8 cellular contexts compared by ENCODE assay signal in genomic region chr19:7595466-7596133, GRCh38. TPM values are rescaled to one million over a fixed set of nuclear protein-coding genes. Genes with fewer than 3 reads are reported as not detected.
DNase-seq lines count a peak whose midpoint lies in the region; ATAC-seq, FAIRE-seq and TF ChIP-seq lines count a peak whose summit lies in the region.

Gene CAMSAP3 (plus strand): TSS chr19:7595863. CDS start chr19:7596003, 140 bp downstream.

- TF ChIP-seq CTCF in HepG2 (CRISPR knock-in tag; IDR thresholded peaks at IDR 0.05): no peak; the same call in 1 of the 2 replicates

- no peak for FAIRE-seq in HepG2 (lab: Jason Lieb, UNC)

- no TSS peak for BruUV-seq in HepG2 (replicated peaks; lab: Mats Ljungman, UMichigan)

- in situ Hi-C loops in T47D (cut with HindIII; ENCODE audit: low pct_unique_long_range_greater_than_20kb, low sequenced_read_pairs): no loop called here
- in situ Hi-C loops in HepG2 (cut with HindIII; ENCODE audit: extremely low pct_ligation_motif_present, low pct_unique_long_range_greater_than_20kb): no loop called here

- TF ChIP-seq EP300 in HepG2 (IDR thresholded peaks at IDR 0.05; ENCODE audit: low read depth in 2 of 2, low read length in 2 of 2) (no peak), HepG2 (CRISPR knock-in tag; IDR thresholded peaks at IDR 0.05; ENCODE audit: borderline replicate concordance) (no peak)

- H4K20me1 ChIP-seq in Karpas-422 (ENCODE audit: insufficient read depth, low read depth, low read length) (no peaks in the 10 kb centered on the region), HepG2 (ENCODE audit: insufficient read depth, low read length) (peaks cover 25% of the 10 kb centered on the region)

- H3K4me1 ChIP-seq in Karpas-422 (ENCODE audit: low read length): no peaks in the 10 kb centered on the region
- no peaks in the 10 kb centered on the region for H3K4me1 ChIP-seq in SJCRH30
- peaks cover 60% of the 10 kb centered on the region for H3K4me1 ChIP-seq in HepG2 (ENCODE audit: insufficient read depth, low read length)

- H3K9me3 ChIP-seq in Karpas-422 (ENCODE audit: low read length): no peaks in the 10 kb centered on the region
- H3K9me3 ChIP-seq in SJCRH30 (replicated peaks): no peaks in the 10 kb centered on the region
- no peaks in the 10 kb centered on the region for H3K9me3 ChIP-seq in HepG2 (ENCODE audit: low read length)

- 0% methylated on average over 15 of the region's 78 CpGs for WGBS in HepG2 (ENCODE audit: low lambda C conversion rate)

- H3K27me3 ChIP-seq in Karpas-422 (ENCODE audit: low read length) (no peaks in the 10 kb centered on the region), SJCRH30 (0 out of 2 replicates have a peak, but pooled peaks cover 5% of the 10 kb centered on the region), HepG2 (ENCODE audit: control insufficient read depth in 1 of 2, insufficient read depth in 2 of 2, low read length in 2 of 2) (no peaks in the 10 kb centered on the region)

- ATAC-seq in HepG2: peak; percentile 84

- peak in 1 of 2 experiments; percentile 38; a peak in 1 of 4 replicates for TF ChIP-seq POLR2A in HepG2 (IDR thresholded peaks at IDR 0.05; ENCODE audit: insufficient read depth in 1 of 2, low read depth in 2 of 2, low read length in 2 of 2)

- TF ChIP-seq RAD21 in HepG2 (CRISPR knock-in tag; IDR thresholded peaks at IDR 0.05): no peak

- no peak within 1 kb of the TSS for H3K9ac ChIP-seq in Karpas-422 (ENCODE audit: low read length)
- H3K9ac ChIP-seq in HepG2 (ENCODE audit: insufficient read depth, low read depth, low read length): peak within 1 kb of the TSS; percentile 86

- no peak within 1 kb of the TSS for H3K4me3 ChIP-seq in Karpas-422 (ENCODE audit: low read length)
- H3K4me3 ChIP-seq in SJCRH30: no peak within 1 kb of the TSS
- peak within 1 kb of the TSS; percentile 71 to 98 (median 93) for H3K4me3 ChIP-seq in HepG2 (replicated peaks in 1 of 3; ENCODE audit: insufficient read depth in 1 of 3, low read depth in 2 of 3, low read length in 3 of 3)

- no peak within 1 kb of the TSS for H3K27ac ChIP-seq in Karpas-422 (ENCODE audit: low read length)
- H3K27ac ChIP-seq in SJCRH30: no peak within 1 kb of the TSS
- H3K27ac ChIP-seq in HepG2 (ENCODE audit: extremely low read length, insufficient read depth, low read length): peak within 1 kb of the TSS; percentile 74

- H3K4me2 ChIP-seq in Karpas-422 (ENCODE audit: low read depth, low read length, poor library complexity, severe bottlenecking): no peak within 1 kb of the TSS
- peak within 1 kb of the TSS; percentile 89 for H3K4me2 ChIP-seq in HepG2 (ENCODE audit: low read depth, low read length)

- intact Hi-C loops in HepG2 (cut with micrococcal nuclease; ENCODE audit: unreplicated experiment): no loop called here

- POLR2A ChIA-PET in HepG2 (lab: Yijun Ruan, JAX): interaction anchor here (0.6 to 2.5 kb wide), 12 partner anchors 10 to 496 kb away, joined by 3 to 21 read pairs (median 4); partner anchors contain the start of genes PET100, STXBP2, TIMM44 and XAB2

- no peaks in the 10 kb centered on the region for H3K79me2 ChIP-seq in Karpas-422 (ENCODE audit: low read length)
- H3K79me2 ChIP-seq in HepG2 (ENCODE audit: insufficient read depth, low read length): peaks cover 29% of the 10 kb centered on the region

- CTCF ChIA-PET in HepG2 (lab: Yijun Ruan, JAX; ENCODE audit: low intra/inter-chr PET ratio, low total read pairs): no interaction called here

- H2AFZ ChIP-seq in Karpas-422 (ENCODE audit: low read length) (no peak within 1 kb of the TSS), HepG2 (ENCODE audit: low read length) (peak within 1 kb of the TSS; percentile 63)

- no peaks in the 10 kb centered on the region for H3K9me2 ChIP-seq in Karpas-422 (replicated peaks; ENCODE audit: insufficient read depth, low read length)

- H3K36me3 ChIP-seq in Karpas-422 (ENCODE audit: insufficient read depth, low read length) (no peaks in the 10 kb centered on the region), SJCRH30 (no peaks in the 10 kb centered on the region), HepG2 (replicated peaks in 1 of 2; ENCODE audit: control insufficient read depth in 1 of 2, insufficient read depth in 2 of 2, low read length in 2 of 2) (peaks cover 2 to 6% of the 10 kb centered on the region in 2 experiments; a peak in 2 of 5 replicates)

- DNase-seq in Daoy (ENCODE audit: low read depth) (peak; percentile 64), Karpas-422 (peak; percentile 47), SJCRH30 (peak; percentile 26 to 40), T47D (ENCODE audit: low read depth in 1 of 2, low spot score in 1 of 2) (peak; percentile 44 to 75), HepG2 (ENCODE audit: low spot score) (peak; percentile 64), pons (ENCODE audit: low spot score) (no peak), AG08395 (ENCODE audit: low spot score) (no peak)
- DNase-seq in stimulated activated CD8-positive, alpha-beta memory T cell treated with anti-CD3 and anti-CD28 coated beads, Interleukin-2, amount 100 ng/mL, for 48 hours (ENCODE audit: low read depth in 2 of 2): peak; percentile 17 to 26

TF ChIP-seq in HepG2, 621 proteins besides CTCF, POLR2A, EP300 and RAD21 (continues in another document):
- no peak for TF ChIP-seq ZNF382 (CRISPR knock-in tag; IDR thresholded peaks at IDR 0.05; ENCODE audit: borderline replicate concordance)
- TF ChIP-seq TEAD3 (CRISPR knock-in tag; optimal IDR thresholded peaks at IDR 0.05; ENCODE audit: borderline replicate concordance): no peak
- no peak for TF ChIP-seq FOXC1 (CRISPR knock-in tag; IDR thresholded peaks at IDR 0.05; ENCODE audit: borderline replicate concordance)
- no peak for TF ChIP-seq SMARCE1 (IDR thresholded peaks at IDR 0.05; ENCODE audit: borderline replicate concordance)
- peak; percentile 42; the same call in 1 of the 2 replicates for TF ChIP-seq ARID5B (CRISPR knock-in tag; IDR thresholded peaks at IDR 0.05)

RNA-seq across cellular contexts. Expression of gene CAMSAP3, which starts in this region (rescaled TPM):
- total RNA-seq in Daoy (2014; rRNA removed; shearing (Covaris generic)): 1.4 and 1.5 TPM in 2 replicates
- 0.36 TPM in 1 of 2 replicates, not detected in the other for total RNA-seq in Karpas-422 (2014; rRNA removed; shearing (Covaris generic); ENCODE audit: low replicate concordance)
- 0.04 and 0.10 TPM in 2 replicates for total RNA-seq in SJCRH30 (2014; rRNA removed; shearing (Covaris generic))
- total RNA-seq in HepG2 (2016; rRNA removed; fragmentation: Illumina TruSeq; extraction: Trizol): 9.1 and 11.8 TPM in 2 replicates
- total RNA-seq in HepG2 (2016; cell fraction: cytosol; rRNA removed; fragmentation: Illumina TruSeq; extraction: Trizol; ENCODE audit: low read depth): 2.1 and 2.5 TPM in 2 replicates
- 6.3 and 11.9 TPM in 2 replicates for total RNA-seq in HepG2 (2016; cell fraction: insoluble cytoplasmic fraction; rRNA removed; fragmentation: Illumina TruSeq; extraction: Trizol)
- 6.0 and 6.1 TPM in 2 replicates for total RNA-seq in HepG2 (2016; cell fraction: membrane; rRNA removed; fragmentation: Illumina TruSeq; extraction: Trizol)
- total RNA-seq in HepG2 (2016; cell fraction: nucleus; rRNA removed; fragmentation: Illumina TruSeq; extraction: Trizol): 12.6 and 13.4 TPM in 2 replicates
- polyA plus RNA-seq in HepG2 (2011; rRNA removed): 10.8 and 16.8 TPM in 2 replicates
- 5.6 and 8.1 TPM in 2 replicates for polyA plus RNA-seq in HepG2 (2011; cell fraction: cytosol; rRNA removed)
- polyA plus RNA-seq in HepG2 (2011; cell fraction: nucleus; rRNA removed): 94.1 and 111 TPM in 2 replicates
- polyA plus RNA-seq in HepG2 (2012): 24.4 and 27.0 TPM in 2 replicates
- 2.3 and 2.5 TPM in 2 replicates for polyA plus RNA-seq in HepG2 (2016; cell fraction: cytosol; fragmentation: Illumina TruSeq; extraction: Trizol; ENCODE audit: low read depth)
- 17.0 and 22.2 TPM in 2 replicates for polyA plus RNA-seq in HepG2 (2016; cell fraction: insoluble cytoplasmic fraction; fragmentation: Illumina TruSeq; extraction: Trizol; ENCODE audit: low read depth)
- 4.4 and 5.3 TPM in 2 replicates for polyA plus RNA-seq in HepG2 (2016; cell fraction: membrane; fragmentation: Illumina TruSeq; extraction: Trizol; ENCODE audit: low read depth)
- polyA plus RNA-seq in HepG2 (2016; cell fraction: nucleus; fragmentation: Illumina TruSeq; extraction: Trizol; ENCODE audit: insufficient read depth, low read depth): 67.8 and 74.7 TPM in 2 replicates
- polyA minus RNA-seq in HepG2 (2011; rRNA and poly(A)+ RNA removed; ENCODE audit: low replicate concordance): 1.6 and 20.5 TPM in 2 replicates
- polyA minus RNA-seq in HepG2 (2011; cell fraction: cytosol; rRNA and poly(A)+ RNA removed): 9.5 and 9.8 TPM in 2 replicates
- 12.9 and 13.7 TPM in 2 replicates for polyA minus RNA-seq in HepG2 (2011; cell fraction: nucleus; rRNA and poly(A)+ RNA removed)

Comparison
In these comparisons a context has a peak if more than half of its experiments do, and no peak if none do; other contexts are left out.
1. Peak in DNase-seq in Karpas-422; RNA of the gene not detected or under 1 TPM.
2. Peak in DNase-seq in SJCRH30; RNA of the gene not detected or under 1 TPM.
3. DNase-seq: peak in Daoy (single experiment), T47D (2 of 2), HepG2 (single experiment) and stimulated activated CD8-positive, alpha-beta memory T cell treated with anti-CD3 and anti-CD28 coated beads, Interleukin-2, amount 100 ng/mL, for 48 hours (2 of 2); none in pons (single experiment) and AG08395 (single experiment).
4. H3K4me3 ChIP-seq: peak in HepG2 (3 of 3); none in Karpas-422 (single experiment) and SJCRH30 (single experiment).